In the genomic region with DNA sequence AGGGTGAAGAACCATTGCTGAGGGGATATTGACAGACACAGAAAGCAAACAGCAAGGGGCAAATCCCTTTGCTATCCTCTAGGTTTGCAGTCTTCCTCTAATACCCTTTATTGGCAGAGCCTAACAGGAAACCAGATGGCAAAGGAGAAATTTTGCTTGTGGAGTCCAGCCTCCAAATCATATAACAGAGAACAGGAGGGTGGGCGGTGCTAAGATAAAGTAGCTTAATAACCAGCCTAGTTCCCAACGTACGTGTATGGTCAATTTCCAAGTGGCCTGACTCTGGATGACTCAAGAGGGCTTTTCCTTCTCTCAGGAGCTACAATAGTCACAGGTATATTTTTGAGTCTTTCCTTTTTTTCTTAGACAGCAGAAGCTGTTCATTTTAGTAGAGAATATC, we compare ENCODE assay signal across 16 cellular contexts.
"Had no signal": no experiment of that assay in that cellular context is flagged by ENCODE, and none has a peak within 500 bp of the region (broad histone marks: within the 10 kb centered on the region; RNA-seq: fewer than 3 reads in every experiment).

No MANE protein-coding gene starts in this region.

- H3K9me3 Mint-ChIP-seq: activated CD4-positive, alpha-beta memory T cell treated with anti-CD3 and anti-CD28 coated beads, Interleukin-2, amount 10 ng/mL, durations not matched to agents 7 days and 5 days; T-cell had no signal

- DNase-seq: activated CD4-positive, alpha-beta memory T cell treated with anti-CD3 and anti-CD28 coated beads, Interleukin-2, amount 10 ng/mL, durations not matched to agents 7 days and 5 days; activated CD4-positive, alpha-beta T cell treated with anti-CD3 and anti-CD28 coated beads for 36 hours; activated gamma-delta T cell treated with Interleukin-2 at 50 U/mL for 16 hours; activated T-cell treated with anti-CD3 and anti-CD28 coated beads, Interleukin-2, amount 50 U/mL, for 48 hours; aorta; heart right ventricle; left ventricle myocardium inferior; mesendoderm; pancreas; T-cell; T1000; transverse colon had no signal

- H3K4me3 Mint-ChIP-seq: activated CD4-positive, alpha-beta memory T cell treated with anti-CD3 and anti-CD28 coated beads, Interleukin-2, amount 10 ng/mL, durations not matched to agents 7 days and 5 days; activated CD4-positive, alpha-beta T cell treated with anti-CD3 and anti-CD28 coated beads for 36 hours; T-cell had no signal

- FAIRE-seq: bronchial epithelial cell, endothelial cell of umbilical vein, frontal cortex, islet of Langerhans, pancreas had no signal

- H3K4me1 Mint-ChIP-seq: activated CD4-positive, alpha-beta memory T cell treated with anti-CD3 and anti-CD28 coated beads, Interleukin-2, amount 10 ng/mL, durations not matched to agents 7 days and 5 days; activated CD4-positive, alpha-beta T cell treated with anti-CD3 and anti-CD28 coated beads for 36 hours had no signal

- H3K4me3 ChIP-seq: heart right ventricle, left ventricle myocardium inferior, pancreas, transverse colon had no signal

- H3K4me1 ChIP-seq: heart right ventricle, left ventricle myocardium inferior, pancreas, transverse colon had no signal

- H3K27ac Mint-ChIP-seq: activated CD4-positive, alpha-beta memory T cell treated with anti-CD3 and anti-CD28 coated beads, Interleukin-2, amount 10 ng/mL, durations not matched to agents 7 days and 5 days; activated CD4-positive, alpha-beta T cell treated with anti-CD3 and anti-CD28 coated beads for 36 hours; T-cell had no signal

- H3K9me3 ChIP-seq: heart right ventricle, left ventricle myocardium inferior, pancreas, transverse colon had no signal

- H3K27me3 Mint-ChIP-seq: activated CD4-positive, alpha-beta memory T cell treated with anti-CD3 and anti-CD28 coated beads, Interleukin-2, amount 10 ng/mL, durations not matched to agents 7 days and 5 days; activated CD4-positive, alpha-beta T cell treated with anti-CD3 and anti-CD28 coated beads for 36 hours had no signal

- H3K27ac ChIP-seq: heart right ventricle, left ventricle myocardium inferior, pancreas, transverse colon had no signal

- H3K36me3 Mint-ChIP-seq: T-cell had no signal

- H3K36me3 ChIP-seq: heart right ventricle, left ventricle myocardium inferior, pancreas, transverse colon had no signal

- H3K27me3 ChIP-seq: heart right ventricle, pancreas, transverse colon had no signal
